ENCODE assay signal across 8 cellular contexts in the genomic region with DNA sequence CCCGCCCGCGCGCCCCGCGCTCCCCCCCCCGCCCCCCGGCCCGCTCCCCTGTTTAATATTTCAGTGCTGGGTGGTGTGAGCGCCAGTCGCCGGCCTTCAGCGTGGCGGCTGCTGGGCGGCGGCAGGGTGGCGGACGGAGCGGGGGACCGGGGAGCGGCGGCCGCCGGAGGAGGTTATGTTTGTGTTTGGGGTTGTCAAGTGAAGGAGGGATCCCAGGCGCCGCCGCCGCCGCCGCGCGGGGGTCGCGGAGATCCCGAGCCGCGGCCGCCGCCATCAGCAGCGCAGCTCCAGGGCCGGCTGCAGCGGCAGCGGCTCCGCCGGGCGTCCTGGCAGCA. TPM values are rescaled to one million over a fixed set of nuclear protein-coding genes. Genes with fewer than 3 reads are reported as not detected.
DNase-seq lines count a peak whose midpoint lies in the region; ATAC-seq and TF ChIP-seq lines count a peak whose summit lies in the region.

HIVEP1 (plus strand) TSS at position 82 of the 335 bp plus-strand sequence. CDS start 3,317 bp downstream, outside the sequence.

- TF ChIP-seq CTCF in activated B cell treated with CpG ODN at 0.5 μM for 24 hours (IDR thresholded peaks at IDR 0.05) (no peak), fibroblast of mammary gland (conservative IDR thresholded peaks at IDR 0.05; ENCODE audit: control insufficient read depth, insufficient read depth, low read depth, low read length) (no peak), natural killer cell (IDR thresholded peaks at IDR 0.05) (no peak)

- H3K36me3 Mint-ChIP-seq in activated B cell treated with CpG ODN at 0.5 μM for 24 hours (ENCODE audit: low read depth), result peaks cover 48% of the 10 kb centered on the region
- H3K36me3 Mint-ChIP-seq in natural killer cell, result no peaks in the 10 kb centered on the region

- peak; percentile 2 for ATAC-seq in HG03135 (IDR thresholded peaks at IDR 0.05; ENCODE audit: unreplicated experiment)
- no peak for ATAC-seq in activated B cell treated with CpG ODN at 0.5 μM for 24 hours (ENCODE audit: low read depth)
- no peak for ATAC-seq in natural killer cell
- no peak for ATAC-seq in GM21717 (IDR thresholded peaks at IDR 0.05; ENCODE audit: unreplicated experiment)

- DNase-seq in EH (ENCODE audit: low read depth) (peak; percentile 39), activated B cell treated with CpG ODN at 0.5 μM for 24 hours (no peak), fibroblast of mammary gland (ENCODE audit: low read depth) (no peak), natural killer cell (peak; percentile 44), SIG-M5 treated with dmso at 0.1 percent for 504 hours (lab: John Stamatoyannopoulos, UW; ENCODE audit: unreplicated experiment) (no peak)
- no peak for DNase-seq in central memory CD4-positive, alpha-beta T cell

- POLR2A ChIA-PET in activated B cell treated with CpG ODN at 0.5 μM for 24 hours (lab: Charles Lee), result interaction anchor here (0.6 to 6.3 kb wide), 20 partner anchors 26 to 278 kb away, joined by 3 to 84 read pairs (median 6); no protein-coding TSS in a partner anchor

- peak within 1 kb of the TSS; percentile 85 for H3K4me3 ChIP-seq in fibroblast of mammary gland (ENCODE audit: control insufficient read depth, low read depth, low read length)

- H3K9me3 Mint-ChIP-seq in activated B cell treated with CpG ODN at 0.5 μM for 24 hours (peaks cover under 1% of the 10 kb centered on the region), natural killer cell (no peaks in the 10 kb centered on the region)

- no peaks in the 10 kb centered on the region for H3K27me3 Mint-ChIP-seq in activated B cell treated with CpG ODN at 0.5 μM for 24 hours
- H3K27me3 Mint-ChIP-seq in natural killer cell (ENCODE audit: low read depth in 2 of 2), result peaks cover 0 to 4% of the 10 kb centered on the region in 2 donors

- peak within 1 kb of the TSS; percentile 98 for H3K27ac Mint-ChIP-seq in activated B cell treated with CpG ODN at 0.5 μM for 24 hours
- H3K27ac Mint-ChIP-seq in natural killer cell, result peak within 1 kb of the TSS; percentile 98 to 99

- H3K4me1 Mint-ChIP-seq in activated B cell treated with CpG ODN at 0.5 μM for 24 hours, result peaks cover 50% of the 10 kb centered on the region
- peaks cover 48 to 49% of the 10 kb centered on the region in 2 donors for H3K4me1 Mint-ChIP-seq in natural killer cell

- H3K4me3 Mint-ChIP-seq in activated B cell treated with CpG ODN at 0.5 μM for 24 hours, result peak within 1 kb of the TSS; percentile 99
- peak within 1 kb of the TSS; percentile 99 for H3K4me3 Mint-ChIP-seq in natural killer cell

- intact Hi-C loops in activated B cell treated with CpG ODN at 0.5 μM for 24 hours (cut with micrococcal nuclease) (loop anchor here (2.0 to 5.0 kb wide), 4 partner anchors 17 to 630 kb away; no protein-coding TSS in a partner anchor), natural killer cell (cut with micrococcal nuclease) (loop anchor here (5.0 kb wide), 1 partner anchor 645 kb away; no protein-coding TSS in a partner anchor)

- CTCF ChIA-PET in activated B cell treated with CpG ODN at 0.5 μM for 24 hours (lab: Charles Lee), result interaction anchor here (0.8 to 2.7 kb wide), 3 partner anchors 37 to 222 kb away, joined by 3 to 9 read pairs (median 3); no protein-coding TSS in a partner anchor

RNA-seq across cellular contexts. Expression of gene HIVEP1, which starts in this region (rescaled TPM):
- total RNA-seq in activated B cell treated with CpG ODN at 0.5 μM for 24 hours, result 90.3 and 91.0 TPM in 2 replicates
- 10 to 100 TPM; 26.3 to 37.9 (median 28.4) TPM for total RNA-seq in natural killer cell

Comparison
In these comparisons a context has a peak if more than half of its experiments do, and no peak if none do; other contexts are left out.
1. DNase-seq: peak in EH (single experiment) and natural killer cell (single experiment); none in activated B cell treated with CpG ODN at 0.5 μM for 24 hours (single experiment), fibroblast of mammary gland (single experiment), SIG-M5 treated with dmso at 0.1 percent for 504 hours (single experiment) and central memory CD4-positive, alpha-beta T cell (single experiment).